ENCODE assay signal across 12 cellular contexts in the genomic region with DNA sequence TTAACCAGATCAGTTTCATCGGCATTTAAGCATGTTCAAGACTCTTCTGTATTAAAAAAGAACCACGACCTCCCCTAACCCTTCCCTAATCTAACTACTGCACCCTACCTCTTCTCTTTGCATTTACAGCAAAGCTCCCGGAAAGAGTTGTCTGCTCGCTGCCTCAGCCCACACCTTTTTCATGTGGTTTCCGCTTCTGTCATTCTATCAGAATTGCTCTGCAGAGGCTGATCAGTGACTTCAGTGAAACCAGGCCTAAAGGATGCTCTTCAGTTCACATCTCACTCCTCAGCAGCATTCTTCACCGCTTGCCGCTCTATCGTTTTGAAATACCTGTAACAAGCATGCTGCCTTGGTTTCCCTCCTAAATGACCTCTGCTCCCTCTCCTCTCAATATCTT.
DNase-seq lines count a peak whose midpoint lies in the region; ATAC-seq and TF ChIP-seq lines count a peak whose summit lies in the region.
"Had no signal": no experiment of that assay in that cellular context is flagged by ENCODE, and none has a peak within 500 bp of the region (broad histone marks: within the 10 kb centered on the region; RNA-seq: fewer than 3 reads in every experiment).

No MANE protein-coding gene starts in this region.

- no peak overlapping the region for H3K27ac ChIP-seq in PC-9

- no peak overlapping the region for H2AFZ ChIP-seq in PC-9

- intact Hi-C loops in PC-9 (cut with micrococcal nuclease; ENCODE audit: unreplicated experiment), result no loop called here

- no peaks in the 10 kb centered on the region for H4K20me1 ChIP-seq in PC-9 (ENCODE audit: insufficient read depth)

- H3K4me3 Mint-ChIP-seq in central memory CD8-positive, alpha-beta T cell, result peak overlapping the region; percentile 45
- H3K4me3 Mint-ChIP-seq in nephron progenitor cell, result no peak overlapping the region
- H3K4me3 Mint-ChIP-seq: HFFc6 had no signal

- no peaks in the 10 kb centered on the region for H3K4me1 ChIP-seq in PC-9 (replicated peaks; ENCODE audit: insufficient read depth)

- CTCF ChIA-PET in PC-9 (lab: Charles Lee), result no interaction called here

- no TSS peak for BruUV-seq in PC-9 (replicated peaks; lab: Mats Ljungman, UMichigan)

- ATAC-seq in central memory CD8-positive, alpha-beta T cell (replicated peaks; ENCODE audit: extremely low read depth, poor library complexity, severe bottlenecking), result peak; percentile 80

- no peaks in the 10 kb centered on the region for H3K9me3 ChIP-seq in PC-9 (ENCODE audit: insufficient read depth, low read depth)

- H3K27me3 ChIP-seq in PC-9 (ENCODE audit: insufficient read depth, low read depth), result peaks cover 70% of the 10 kb centered on the region

- H3K36me3 Mint-ChIP-seq in central memory CD8-positive, alpha-beta T cell (ENCODE audit: insufficient read depth), result no peaks in the 10 kb centered on the region
- H3K36me3 Mint-ChIP-seq in nephron progenitor cell (ENCODE audit: low read depth), result no peaks in the 10 kb centered on the region

- H3K9me3 Mint-ChIP-seq in central memory CD8-positive, alpha-beta T cell, result no peaks in the 10 kb centered on the region
- H3K9me3 Mint-ChIP-seq in nephron progenitor cell, result no peaks in the 10 kb centered on the region

- H3K4me3 ChIP-seq in PC-9, result no peak overlapping the region

- peak overlapping the region; percentile 59 for H3K27ac Mint-ChIP-seq in central memory CD8-positive, alpha-beta T cell (ENCODE audit: low read depth)
- no peak overlapping the region for H3K27ac Mint-ChIP-seq in nephron progenitor cell
- H3K27ac Mint-ChIP-seq: HFFc6 had no signal

- H3K4me2 ChIP-seq in PC-9, result no peak overlapping the region

- H3K27me3 Mint-ChIP-seq in central memory CD8-positive, alpha-beta T cell, result no peaks in the 10 kb centered on the region
- no peaks in the 10 kb centered on the region for H3K27me3 Mint-ChIP-seq in nephron progenitor cell (ENCODE audit: low read depth, poor library complexity)

- TF ChIP-seq CTCF in PC-9 (conservative IDR thresholded peaks at IDR 0.05) (no peak), nephron progenitor cell (IDR thresholded peaks at IDR 0.05) (no peak)

- peak; percentile 65 for DNase-seq in T follicular helper cell (ENCODE audit: low read depth)
- peak; percentile 12 for DNase-seq in activated CD8-positive, alpha-beta memory T cell treated with anti-CD3 and anti-CD28 coated beads, Interleukin-2, amount 50 U/mL, for 24 hours (ENCODE audit: extremely low read depth)
- peak; percentile 28 to 60 for DNase-seq in central memory CD8-positive, alpha-beta T cell (ENCODE audit: low spot score in 2 of 2)
- peak; percentile 23 for DNase-seq in stimulated activated CD8-positive, alpha-beta memory T cell treated with anti-CD3 and anti-CD28 coated beads, Interleukin-12 subunit alpha, Interleukin-12 subunit beta, amount 100 ng/mL, for 4 hours (ENCODE audit: low read depth)
- DNase-seq in NCI-H526 treated with DMSO at 0.1 percent for 48 hours (lab: John Stamatoyannopoulos, UW), result no peak
- DNase-seq in SHP77 (lab: John Stamatoyannopoulos, UW), result no peak
- DNase-seq in PC-9, result no peak
- DNase-seq in nephron progenitor cell, result no peak
- DNase-seq: AML-193, cerebellar nuclear complex, HFFc6, NCI-H748 treated with DMSO at 0.1 percent for 48 hours had no signal

- H3K9me2 ChIP-seq in PC-9 (ENCODE audit: insufficient read depth), result no peaks in the 10 kb centered on the region

- H3F3A ChIP-seq in PC-9 (ENCODE audit: insufficient read depth, low read depth), result no peaks in the 10 kb centered on the region

- H3K36me3 ChIP-seq in PC-9 (ENCODE audit: low read depth), result no peaks in the 10 kb centered on the region

- POLR2A ChIA-PET in PC-9 (lab: Charles Lee; ENCODE audit: unreplicated experiment), result interaction anchor here (0.8 kb wide), 1 partner anchor 275 kb away, joined by 5 read pairs; no protein-coding TSS in a partner anchor

- peaks cover 33% of the 10 kb centered on the region for H3K4me1 Mint-ChIP-seq in central memory CD8-positive, alpha-beta T cell
- peaks cover 4% of the 10 kb centered on the region for H3K4me1 Mint-ChIP-seq in nephron progenitor cell

- no peaks in the 10 kb centered on the region for H3K79me2 ChIP-seq in PC-9 (ENCODE audit: low read depth)

Comparison
In these comparisons a context has a peak if more than half of its experiments do, and no peak if none do; other contexts are left out.
1. DNase-seq: peak in T follicular helper cell (single experiment), activated CD8-positive, alpha-beta memory T cell treated with anti-CD3 and anti-CD28 coated beads, Interleukin-2, amount 50 U/mL, for 24 hours (single experiment), central memory CD8-positive, alpha-beta T cell (2 of 2) and stimulated activated CD8-positive, alpha-beta memory T cell treated with anti-CD3 and anti-CD28 coated beads, Interleukin-12 subunit alpha, Interleukin-12 subunit beta, amount 100 ng/mL, for 4 hours (single experiment); none in NCI-H526 treated with DMSO at 0.1 percent for 48 hours (single experiment), SHP77 (0 of 2), PC-9 (0 of 2) and nephron progenitor cell (single experiment).